In the genomic region with DNA sequence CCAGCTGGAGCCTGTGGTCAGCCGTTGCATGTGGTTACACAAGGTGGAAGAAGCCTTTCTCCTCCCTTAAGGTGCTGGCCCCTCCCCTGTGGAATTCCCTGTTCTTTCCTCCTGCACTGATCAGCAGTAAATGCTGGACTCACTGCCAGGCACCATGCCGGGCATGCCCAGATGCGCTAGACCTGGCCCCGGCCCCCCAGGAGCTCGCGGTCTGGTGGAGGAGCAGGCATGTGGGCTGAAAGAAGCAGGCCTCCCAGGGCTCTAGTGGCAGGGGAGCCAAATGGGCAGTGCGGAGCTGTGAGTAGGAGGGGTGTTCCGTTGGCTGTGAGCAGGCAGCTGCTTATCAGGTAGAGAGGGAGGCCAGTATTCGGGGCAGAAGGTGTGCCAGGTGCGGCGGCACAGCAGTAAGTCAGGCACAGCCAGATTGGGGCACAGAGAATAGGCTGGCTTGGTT, we compare ENCODE assay signal across 11 cellular contexts. TPM values are rescaled to one million over a fixed set of nuclear protein-coding genes. Genes with fewer than 3 reads are reported as not detected.
DNase-seq lines count a peak whose midpoint lies in the region; ATAC-seq, FAIRE-seq and TF ChIP-seq lines count a peak whose summit lies in the region.
"Had no signal": no experiment of that assay in that cellular context is flagged by ENCODE, and none has a peak within 500 bp of the region (broad histone marks: within the 10 kb centered on the region; RNA-seq: fewer than 3 reads in every experiment).

No MANE protein-coding gene starts in this region.

- peak overlapping the region; percentile 63; the same call in 1 of the 2 replicates for H3K27ac ChIP-seq in GM23338 (ENCODE audit: low read depth)
- H3K27ac ChIP-seq in pancreas = peak overlapping the region; percentile 53 to 68 (median 61)

- no peaks in the 10 kb centered on the region for H3K27me3 ChIP-seq in GM23338 (ENCODE audit: insufficient read depth)
- no peaks in the 10 kb centered on the region for H3K27me3 ChIP-seq in pancreas

- ATAC-seq in GM23338 = peak; percentile 14
- ATAC-seq in pancreas = peak; percentile 84 to 93 (median 92)
- ATAC-seq in HG03378 (IDR thresholded peaks at IDR 0.05; ENCODE audit: unreplicated experiment) = no peak
- no peak for ATAC-seq in HG03571 (IDR thresholded peaks at IDR 0.05; ENCODE audit: unreplicated experiment)
- no peak for ATAC-seq in GM18870 (IDR thresholded peaks at IDR 0.05; ENCODE audit: unreplicated experiment)

- DNase-seq in GM23338 (ENCODE audit: low spot score) (no peak), NCI-H2171 (lab: John Stamatoyannopoulos, UW) (peak; percentile 80), choroid plexus epithelial cell (ENCODE audit: low read depth) (peak; percentile 56), pancreas (peak; percentile 76 to 93 (median 84)), SIG-M5 treated with dmso at 0.1 percent for 504 hours (lab: John Stamatoyannopoulos, UW; ENCODE audit: unreplicated experiment) (no peak)
- DNase-seq: activated gamma-delta T cell treated with Interleukin-2 at 50 U/mL for 16 hours, NCI-H1930 had no signal

- WGBS in pancreas, 2 donors = 13 to 21% methylated on average over 11 of the region's 11 CpGs

- FAIRE-seq in pancreas (lab: Jason Lieb, UNC) = no peak
- FAIRE-seq: endothelial cell of umbilical vein had no signal

- no peaks in the 10 kb centered on the region; the same call in 1 of the 3 replicates for H3K36me3 Mint-ChIP-seq in GM23338 (ENCODE audit: low read depth)

- H3K4me1 ChIP-seq in GM23338 (ENCODE audit: insufficient read depth) (peaks cover 38% of the 10 kb centered on the region), pancreas (peaks cover 6 to 40% (median 14%) of the 10 kb centered on the region in 3 donors)

- H3K4me2 ChIP-seq in GM23338 = no peak overlapping the region

- no peak overlapping the region for H3K4me3 ChIP-seq in GM23338
- no peak overlapping the region for H3K4me3 ChIP-seq in choroid plexus epithelial cell (ENCODE audit: low read depth, low read length)
- H3K4me3 ChIP-seq in pancreas = peak overlapping the region in 1 of 4 donors; percentile 1

- H4K20me1 ChIP-seq in GM23338 (replicated peaks; ENCODE audit: insufficient read depth) = peaks cover 39% of the 10 kb centered on the region

- no peak overlapping the region for H3K4me3 Mint-ChIP-seq in GM23338

- H3K9me3 ChIP-seq in pancreas = no peaks in the 10 kb centered on the region

- no peaks in the 10 kb centered on the region; the same call in 1 of the 2 replicates for H3K36me3 ChIP-seq in GM23338 (ENCODE audit: insufficient read depth)
- H3K36me3 ChIP-seq in pancreas = no peaks in the 10 kb centered on the region

- TF ChIP-seq CTCF in GM23338 (conservative IDR thresholded peaks at IDR 0.05; ENCODE audit: low read depth in 2 of 2) (no peak), choroid plexus epithelial cell (conservative IDR thresholded peaks at IDR 0.05; ENCODE audit: low read depth, low read length) (no peak), pancreas (IDR thresholded peaks at IDR 0.05) (no peak)

- peaks cover 87% of the 10 kb centered on the region for H3K79me2 ChIP-seq in GM23338 (replicated peaks; ENCODE audit: insufficient read depth)

- H3K4me1 Mint-ChIP-seq in GM23338 = peaks cover 52% of the 10 kb centered on the region

- H3K27me3 Mint-ChIP-seq in GM23338 (ENCODE audit: insufficient read depth, low read depth, poor library complexity) = peaks cover 10% of the 10 kb centered on the region

- intact Hi-C loops in pancreas (cut with DNase I) = no loop called here

- no peaks in the 10 kb centered on the region for H3K9me3 Mint-ChIP-seq in GM23338

- H2AFZ ChIP-seq in GM23338 = no peak overlapping the region

- H3K27ac Mint-ChIP-seq in GM23338 = no peak overlapping the region; the same call in 1 of the 2 replicates

- no peaks in the 10 kb centered on the region for H3K9me2 ChIP-seq in GM23338 (ENCODE audit: insufficient read depth)

- no peaks in the 10 kb centered on the region; the same call in 1 of the 2 replicates for H3F3A ChIP-seq in GM23338 (replicated peaks; ENCODE audit: low read depth)

TF ChIP-seq in GM23338, 12 proteins besides CTCF, POLR2A, EP300 and RAD21 (continues in another document):
- TF ChIP-seq EZH2phosphoT487 (IDR thresholded peaks at IDR 0.05; ENCODE audit: unreplicated experiment) (no peak), ETS1 (IDR thresholded peaks at IDR 0.05) (no peak), STAT1 (IDR thresholded peaks at IDR 0.05; ENCODE audit: unreplicated experiment) (no peak), ZNF462 (CRISPR knock-in tag; IDR thresholded peaks at IDR 0.05) (no peak), CREB1 (CRISPR knock-in tag; IDR thresholded peaks at IDR 0.05; ENCODE audit: low read depth) (no peak), EZH2 (IDR thresholded peaks at IDR 0.05; ENCODE audit: low read depth, unreplicated experiment) (no peak)

RNA-seq across cellular contexts. Expression of gene DGKZ, which starts 10.2 kb away (rescaled TPM):
- 148 and 170 TPM in 2 replicates for total RNA-seq in GM23338 (2014; rRNA removed; shearing (Covaris generic))
- polyA plus RNA-seq in GM23338 (2016; fragmentation: Nextera tagmentation; extraction: Ambion mirVana) (45.1 and 45.7 TPM in 2 replicates), pancreas (10 to 100 TPM; 81.1 to 88.8 TPM)
- total RNA-seq in pancreas = 10 to 100 TPM; 34.1 to 46.3 (median 35.0) TPM

RNA-seq across cellular contexts. Expression of gene MDK, which starts 24.0 kb away (rescaled TPM):
- 388 and 438 TPM in 2 replicates for total RNA-seq in GM23338 (2014; rRNA removed; shearing (Covaris generic))
- polyA plus RNA-seq in GM23338 (2016; fragmentation: Nextera tagmentation; extraction: Ambion mirVana) (451 and 477 TPM in 2 replicates), pancreas (10 to 100 TPM; 23.6 to 66.5 TPM)
- total RNA-seq in pancreas = 10 to 100 TPM in 4 of 6 donors, 1 to 10 TPM in 2; 4.3 to 84.4 (median 16.5) TPM

RNA-seq across cellular contexts. Expression of gene CHRM4, which starts 34.1 kb away (rescaled TPM):
- 0.93 and 0.97 TPM in 2 replicates for total RNA-seq in GM23338 (2014; rRNA removed; shearing (Covaris generic))
- polyA plus RNA-seq in GM23338 (2016; fragmentation: Nextera tagmentation; extraction: Ambion mirVana) (not detected in 2 replicates), pancreas (under 1 TPM in 1 of 2 donors, not detected in 1; 0.66 TPM)
- under 1 TPM; 0.08 to 0.62 (median 0.20) TPM for total RNA-seq in pancreas

Comparison
In these comparisons a context has a peak if more than half of its experiments do, and no peak if none do; other contexts are left out.
1. ATAC-seq: peak in GM23338 (single experiment) and pancreas (4 of 4); none in HG03378 (single experiment), HG03571 (single experiment) and GM18870 (single experiment).
2. DNase-seq: peak in NCI-H2171 (single experiment), choroid plexus epithelial cell (single experiment) and pancreas (6 of 6); none in GM23338 (single experiment) and SIG-M5 treated with dmso at 0.1 percent for 504 hours (single experiment).